15 cellular contexts compared by ENCODE assay signal in genomic region chr14:34548472-34548981, GRCh38. TPM values are rescaled to one million over a fixed set of nuclear protein-coding genes. Genes with fewer than 3 reads are reported as not detected.
DNase-seq lines count a peak whose midpoint lies in the region; ATAC-seq and TF ChIP-seq lines count a peak whose summit lies in the region.
"Had no signal": no experiment of that assay in that cellular context is flagged by ENCODE, and none has a peak within 500 bp of the region (broad histone marks: within the 10 kb centered on the region; RNA-seq: fewer than 3 reads in every experiment).

No MANE protein-coding gene starts in this region.

- no peak for ATAC-seq in GM18861 (IDR thresholded peaks at IDR 0.05; ENCODE audit: unreplicated experiment)
- ATAC-seq: CD8-positive, alpha-beta T cell; foreskin keratinocyte had no signal

- peaks cover 9% of the 10 kb centered on the region for H3K4me1 Mint-ChIP-seq in HFFc6 (ENCODE audit: low read depth)

- H3K27me3 ChIP-seq in effector memory CD4-positive, alpha-beta T cell (replicated peaks; ENCODE audit: control insufficient read depth, insufficient read depth, low read length, poor library complexity, severe bottlenecking) = no peaks in the 10 kb centered on the region
- no peaks in the 10 kb centered on the region for H3K27me3 ChIP-seq in sigmoid colon
- H3K27me3 ChIP-seq: foreskin keratinocyte had no signal

- no peaks in the 10 kb centered on the region for H3K36me3 ChIP-seq in effector memory CD4-positive, alpha-beta T cell (ENCODE audit: control insufficient read depth, insufficient read depth, low read length)
- no peaks in the 10 kb centered on the region for H3K36me3 ChIP-seq in sigmoid colon

- H3K4me3 ChIP-seq in effector memory CD4-positive, alpha-beta T cell (ENCODE audit: insufficient read depth, low read depth, low read length, poor library complexity, severe bottlenecking) = no peak overlapping the region
- H3K4me3 ChIP-seq in sigmoid colon = no peak overlapping the region

- TF ChIP-seq CTCF in HFFc6 (IDR thresholded peaks at IDR 0.05) = no peak
- no peak for TF ChIP-seq CTCF in sigmoid colon (IDR thresholded peaks at IDR 0.05)

- H3K27ac ChIP-seq in effector memory CD4-positive, alpha-beta T cell (ENCODE audit: insufficient read depth, low read length, poor library complexity, severe bottlenecking) = no peak overlapping the region
- H3K27ac ChIP-seq in sigmoid colon = peak overlapping the region in 3 of 4 donors; percentile 59 to 62 (median 60)
- H3K27ac ChIP-seq: foreskin keratinocyte had no signal

- TF ChIP-seq EP300 in sigmoid colon (IDR thresholded peaks at IDR 0.05) = no peak

- peaks cover 5% of the 10 kb centered on the region; the same call in 1 of the 2 replicates for H3K9me3 Mint-ChIP-seq in HFFc6
- H3K9me3 Mint-ChIP-seq: T-helper 1 cell treated with Interleukin-12 subunit alpha and Interleukin-12 subunit beta and Interleukin-4 antibody, amounts not matched to agents 30 μg/mL and 1 μg/mL, for 36 hours had no signal

- no peak for TF ChIP-seq POLR2A in sigmoid colon (IDR thresholded peaks at IDR 0.05)

- no peaks in the 10 kb centered on the region for H3K4me1 ChIP-seq in effector memory CD4-positive, alpha-beta T cell (ENCODE audit: control insufficient read depth, insufficient read depth, low read length, poor library complexity, severe bottlenecking)
- no peaks in the 10 kb centered on the region for H3K4me1 ChIP-seq in sigmoid colon
- H3K4me1 ChIP-seq: foreskin keratinocyte had no signal

- intact Hi-C loops in sigmoid colon (cut with DNase I) = no loop called here

- peak overlapping the region; percentile 71; the same call in 1 of the 2 replicates for H3K4me3 Mint-ChIP-seq in HFFc6
- H3K4me3 Mint-ChIP-seq: CD8-positive, alpha-beta T cell; T-helper 1 cell treated with Interleukin-12 subunit alpha and Interleukin-12 subunit beta and Interleukin-4 antibody, amounts not matched to agents 30 μg/mL and 1 μg/mL, for 36 hours had no signal

- H3K27ac Mint-ChIP-seq in HFFc6 = peak overlapping the region; percentile 81; the same call in 1 of the 2 replicates
- H3K27ac Mint-ChIP-seq: T-helper 1 cell treated with Interleukin-12 subunit alpha and Interleukin-12 subunit beta and Interleukin-4 antibody, amounts not matched to agents 30 μg/mL and 1 μg/mL, for 36 hours had no signal

- 90 to 91% methylated on average over 14 of the region's 14 CpGs for WGBS in sigmoid colon, 2 donors

- DNase-seq in CD1c-positive myeloid dendritic cell (ENCODE audit: extremely low spot score) (peak; percentile 16), HFFc6 (no peak), sigmoid colon (peak; percentile 38), midbrain (lab: John Stamatoyannopoulos, UW) (no peak), UCSD-AML1 (lab: John Stamatoyannopoulos, UW; ENCODE audit: unreplicated experiment) (no peak)
- peak in 2 of 3 donors; percentile 13 to 18 for DNase-seq in effector memory CD4-positive, alpha-beta T cell
- DNase-seq: activated CD4-positive, alpha-beta T cell treated with anti-CD3 and anti-CD28 coated beads, Interleukin-2, amount 50 U/mL, for 1 hour; effector CD8-positive, alpha-beta T cell; foreskin keratinocyte; GOT3; NCI-H1694 treated with DMSO at 0.1 percent for 48 hours; NCI-H526 had no signal

- no peaks in the 10 kb centered on the region for H3K36me3 Mint-ChIP-seq in HFFc6 (ENCODE audit: low read depth)
- H3K36me3 Mint-ChIP-seq: CD8-positive, alpha-beta T cell had no signal

- H3K9me3 ChIP-seq in effector memory CD4-positive, alpha-beta T cell (ENCODE audit: control insufficient read depth, low read length) = no peaks in the 10 kb centered on the region
- H3K9me3 ChIP-seq in sigmoid colon = no peaks in the 10 kb centered on the region

- H3K27me3 Mint-ChIP-seq in HFFc6 (ENCODE audit: insufficient read depth) = peaks cover 10% of the 10 kb centered on the region

RNA-seq across cellular contexts. Expression of gene EAPP, which starts 9.0 kb away (rescaled TPM):
- 10 to 100 TPM; 28.2 to 34.9 (median 30.4) TPM for total RNA-seq in HFFc6 (2021; fragmentation: NEBNext Ultra II Directional; extraction: Animal tissue kit (Norgen Biotek cat#: 25700))
- 10 to 100 TPM; 25.5 to 44.9 (median 39.2) TPM for total RNA-seq in sigmoid colon
- polyA plus RNA-seq in sigmoid colon = 100 to 1,000 TPM in 2 of 3 donors, 10 to 100 TPM in 1; 54.4 to 133 (median 114) TPM

Comparison
In these comparisons a context has a peak if more than half of its experiments do, and no peak if none do; other contexts are left out.
1. DNase-seq: peak in CD1c-positive myeloid dendritic cell (single experiment), effector memory CD4-positive, alpha-beta T cell (2 of 3) and sigmoid colon (single experiment); none in HFFc6 (single experiment), midbrain (single experiment) and UCSD-AML1 (single experiment).